Comparison of ENCODE assay signal across 24 cellular contexts in genomic region chr13:111512707-111513106, GRCh38.
"Had no signal": no experiment of that assay in that cellular context is flagged by ENCODE, and none has a peak within 500 bp of the region (broad histone marks: within the 10 kb centered on the region; RNA-seq: fewer than 3 reads in every experiment).

No MANE protein-coding gene starts in this region.

- H3K9me3 Mint-ChIP-seq: activated naive CD4-positive, alpha-beta T cell treated with anti-CD3 and anti-CD28 coated beads, Interleukin-2, amount 50 U/mL, for 24 hours; activated T-cell treated with anti-CD3 and anti-CD28 coated beads, Interleukin-2, amount 50 U/mL, for 24 hours; activated T-helper 1 cell treated with anti-CD3 and anti-CD28 coated beads, Interleukin-12 subunit alpha, Interleukin-12 subunit beta, Interleukin-2, Interleukin-4 antibody, amounts not matched to agents 30 ng/mL and 10 ng/mL and 1 ng/mL, durations not matched to agents 14 hours and 24 hours and 36 hours had no signal

- H3K27me3 Mint-ChIP-seq: activated CD8-positive, alpha-beta memory T cell treated with anti-CD3 and anti-CD28 coated beads, Interleukin-2, amount 10 ng/mL, durations not matched to agents 7 days and 5 days; activated naive CD4-positive, alpha-beta T cell treated with anti-CD3 and anti-CD28 coated beads, Interleukin-2, amount 50 U/mL, for 24 hours had no signal

- H3K4me1 Mint-ChIP-seq: activated CD8-positive, alpha-beta memory T cell treated with anti-CD3 and anti-CD28 coated beads, Interleukin-2, amount 10 ng/mL, durations not matched to agents 7 days and 5 days; activated naive CD4-positive, alpha-beta T cell treated with anti-CD3 and anti-CD28 coated beads, Interleukin-2, amount 50 U/mL, for 24 hours had no signal

- H3K36me3 Mint-ChIP-seq: activated CD8-positive, alpha-beta memory T cell treated with anti-CD3 and anti-CD28 coated beads, Interleukin-2, amount 10 ng/mL, durations not matched to agents 7 days and 5 days; activated naive CD4-positive, alpha-beta T cell treated with anti-CD3 and anti-CD28 coated beads, Interleukin-2, amount 50 U/mL, for 24 hours had no signal

- H3K27ac ChIP-seq: breast epithelium, SJSA1 had no signal

- DNase-seq: activated CD4-positive, alpha-beta T cell treated with anti-CD3 and anti-CD28 coated beads for 4 hours; activated CD4-positive, alpha-beta T cell treated with anti-CD3 and anti-CD28 coated beads, Interleukin-2, amount 50 U/mL, for 48 hours; activated CD8-positive, alpha-beta memory T cell treated with anti-CD3 and anti-CD28 coated beads, Interleukin-2, amount 10 ng/mL, durations not matched to agents 7 days and 5 days; activated effector memory CD4-positive, alpha-beta T cell treated with Interleukin-2 at 50 U/mL for 16 hours; activated naive CD4-positive, alpha-beta T cell; MG63; MV-4-11; NCI-H1092 treated with DMSO at 0.1 percent for 48 hours; NCI-H1417 treated with DMSO at 0.1 percent for 48 hours; NCI-H1694; NCI-H2029 treated with DMSO at 0.1 percent for 48 hours; NCI-H345; NCI-H510A; NCI-H526 treated with DMSO at 0.1 percent for 48 hours; NCI-H82; SW 1271 had no signal

- H3K4me3 ChIP-seq: breast epithelium, MG63, SJSA1 had no signal

- H3K36me3 ChIP-seq: breast epithelium, MG63, SJSA1 had no signal

- H3K4me1 ChIP-seq: breast epithelium had no signal

- ATAC-seq: activated CD4-positive, CD25-positive, alpha-beta regulatory T cell treated with anti-CD3 and anti-CD28 coated beads, Interleukin-2, amount 50 U/mL, for 24 hours; activated CD8-positive, alpha-beta memory T cell treated with anti-CD3 and anti-CD28 coated beads, Interleukin-2, amount 10 ng/mL, durations not matched to agents 7 days and 5 days; Right ventricle myocardium inferior; SK-N-SH treated with all-trans-retinoic acid at 6 μM for 48 hours had no signal

- H3K4me3 Mint-ChIP-seq: activated CD8-positive, alpha-beta memory T cell treated with anti-CD3 and anti-CD28 coated beads, Interleukin-2, amount 10 ng/mL, durations not matched to agents 7 days and 5 days; activated naive CD4-positive, alpha-beta T cell treated with anti-CD3 and anti-CD28 coated beads, Interleukin-2, amount 50 U/mL, for 24 hours; activated T-cell treated with anti-CD3 and anti-CD28 coated beads, Interleukin-2, amount 50 U/mL, for 24 hours; activated T-helper 1 cell treated with anti-CD3 and anti-CD28 coated beads, Interleukin-12 subunit alpha, Interleukin-12 subunit beta, Interleukin-2, Interleukin-4 antibody, amounts not matched to agents 30 ng/mL and 10 ng/mL and 1 ng/mL, durations not matched to agents 14 hours and 24 hours and 36 hours had no signal

- H3K27ac Mint-ChIP-seq: activated CD8-positive, alpha-beta memory T cell treated with anti-CD3 and anti-CD28 coated beads, Interleukin-2, amount 10 ng/mL, durations not matched to agents 7 days and 5 days; activated naive CD4-positive, alpha-beta T cell treated with anti-CD3 and anti-CD28 coated beads, Interleukin-2, amount 50 U/mL, for 24 hours; activated T-cell treated with anti-CD3 and anti-CD28 coated beads, Interleukin-2, amount 50 U/mL, for 24 hours; activated T-helper 1 cell treated with anti-CD3 and anti-CD28 coated beads, Interleukin-12 subunit alpha, Interleukin-12 subunit beta, Interleukin-2, Interleukin-4 antibody, amounts not matched to agents 30 ng/mL and 10 ng/mL and 1 ng/mL, durations not matched to agents 14 hours and 24 hours and 36 hours had no signal

- H3K9me3 ChIP-seq: breast epithelium, MG63, SJSA1 had no signal

- H3K27me3 ChIP-seq: MG63 had no signal
